15 cellular contexts compared by ENCODE assay signal in the genomic region with DNA sequence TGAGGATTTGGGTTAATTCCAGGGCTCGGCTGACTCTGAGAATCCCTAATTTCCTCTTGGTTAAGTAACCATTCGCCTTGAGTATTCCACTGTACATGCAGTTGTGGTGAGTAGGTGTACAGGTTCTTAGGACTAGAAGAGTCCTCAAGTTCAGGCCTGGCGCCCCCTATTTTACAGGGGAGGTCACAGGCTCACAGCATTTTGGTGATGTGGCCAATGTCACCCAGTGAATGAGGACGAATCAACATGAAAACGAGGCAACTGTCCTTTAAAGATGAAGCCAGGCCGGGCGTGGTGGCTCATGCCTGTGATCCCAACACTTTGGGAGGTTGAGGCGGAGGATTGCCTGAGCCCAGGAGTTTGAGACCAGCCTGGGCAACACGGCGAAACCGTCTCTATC. TPM values are rescaled to one million over a fixed set of nuclear protein-coding genes. Genes with fewer than 3 reads are reported as not detected.
DNase-seq lines count a peak whose midpoint lies in the region; ATAC-seq, FAIRE-seq and TF ChIP-seq lines count a peak whose summit lies in the region.
"Had no signal": no experiment of that assay in that cellular context is flagged by ENCODE, and none has a peak within 500 bp of the region (broad histone marks: within the 10 kb centered on the region; RNA-seq: fewer than 3 reads in every experiment).

No MANE protein-coding gene starts in this region.

- H3K4me3 ChIP-seq in Loucy (ENCODE audit: low read length, poor library complexity, severe bottlenecking), result no peak overlapping the region
- H3K4me3 ChIP-seq in K562, result no peak overlapping the region
- no peak overlapping the region for H3K4me3 ChIP-seq in kidney (ENCODE audit: low read length in 2 of 2)
- H3K4me3 ChIP-seq in aorta (ENCODE audit: low read length in 2 of 2), result no peak overlapping the region
- no peak overlapping the region for H3K4me3 ChIP-seq in GM23248
- H3K4me3 ChIP-seq: BLaER1 had no signal

- TF ChIP-seq CTCF in GM13977 (IDR thresholded peaks at IDR 0.05; ENCODE audit: extremely low read depth, insufficient read depth, missing control alignments), result peak; percentile 10
- 0 out of 2 replicates have a peak, but pooled peaks have one; percentile 22 for TF ChIP-seq CTCF in Loucy (conservative IDR thresholded peaks at IDR 0.05; ENCODE audit: low read length)
- 0 out of 6 replicates have a peak, but pooled peaks of 2 of the 3 experiments have one; percentile 12 to 23 for TF ChIP-seq CTCF in K562 (IDR thresholded peaks at IDR 0.05 in 2 of 3, conservative IDR thresholded peaks at IDR 0.05 in 1 of 3; ENCODE audit: insufficient read depth in 2 of 3, low read depth in 1 of 3, low read length in 3 of 3)
- TF ChIP-seq CTCF in kidney (IDR thresholded peaks at IDR 0.05; ENCODE audit: borderline replicate concordance, extremely low read depth, insufficient read depth), result no peak

- 33% methylated on average over 11 of the region's 11 CpGs for WGBS in K562 (ENCODE audit: insufficient coverage, low coverage, missing lambda C conversion rate)
- 85 to 86% methylated on average over 11 of the region's 11 CpGs for WGBS in aorta, 2 donors
- WGBS in GM23248 (ENCODE audit: low coverage in 1 of 2, low lambda C conversion rate in 2 of 2, missing lambda C conversion rate in 2 of 2), 2 experiments, result 62 to 67% methylated on average over 11 of the region's 11 CpGs

- POLR2A ChIA-PET in K562 (lab: Yijun Ruan, JAX), result interaction anchor here (1.2 kb wide), 1 partner anchor 9 kb away, joined by 4 read pairs; no protein-coding TSS in a partner anchor

- intact Hi-C loops in K562 (cut with micrococcal nuclease) (no loop called here), kidney (cut with DNase I) (no loop called here), aorta (cut with DNase I) (no loop called here)

- H4K20me1 ChIP-seq in Loucy (ENCODE audit: insufficient read depth, low read length, poor library complexity, severe bottlenecking) (no peaks in the 10 kb centered on the region), K562 (replicated peaks; ENCODE audit: control insufficient read depth, insufficient read depth, low read length) (no peaks in the 10 kb centered on the region), GM23248 (ENCODE audit: insufficient read depth) (no peaks in the 10 kb centered on the region)
- H4K20me1 ChIP-seq: BLaER1 had no signal

- H3K9me1 ChIP-seq in K562 (ENCODE audit: control insufficient read depth, insufficient read depth, low read length), result no peaks in the 10 kb centered on the region

- FAIRE-seq in K562 (lab: Jason Lieb, UNC) (no peak), kidney (lab: Jason Lieb, UNC) (no peak)

- H2AFZ ChIP-seq in Loucy (ENCODE audit: low read length) (no peak overlapping the region), K562 (ENCODE audit: low read depth, low read length) (no peak overlapping the region), GM23248 (no peak overlapping the region)

- DNase-seq in GM13977 (ENCODE audit: low spot score) (no peak), K562 (ENCODE audit: extremely low read depth in 1 of 4, low spot score in 3 of 4) (no peak), kidney (peak; percentile 37), dermis blood vessel endothelial cell (no peak), aorta (no peak), GM23248 (no peak)
- DNase-seq: 8988T; AML-193; CD8-positive, alpha-beta memory T cell; DMS53; GF-D8 had no signal

- H3K27me3 ChIP-seq in Loucy (ENCODE audit: insufficient read depth, low read length, poor library complexity, severe bottlenecking) (no peaks in the 10 kb centered on the region), K562 (ENCODE audit: control insufficient read depth in 2 of 2, insufficient read depth in 2 of 2, low read length in 2 of 2) (peaks cover 2 to 10% of the 10 kb centered on the region in 2 experiments; a peak in 2 of 5 replicates), aorta (ENCODE audit: control insufficient read depth in 1 of 2, insufficient read depth in 2 of 2, low read length in 1 of 2) (no peaks in the 10 kb centered on the region), GM23248 (replicated peaks; ENCODE audit: insufficient read depth) (no peaks in the 10 kb centered on the region)
- H3K27me3 ChIP-seq: BLaER1 had no signal

- CTCF ChIA-PET in K562 (lab: Yijun Ruan, JAX; ENCODE audit: low intra/inter-chr PET ratio), result no interaction called here

- in situ Hi-C loops in GM13977 (cut with MboI; ENCODE audit: low pct_unique_long_range_greater_than_20kb, low sequenced_read_pairs, unreplicated experiment) (no loop called here), K562 (cut with MboI) (no loop called here), GM23248 (cut with MboI) (no loop called here)

- H3K4me2 ChIP-seq in Loucy (ENCODE audit: low read depth, low read length, poor library complexity, severe bottlenecking), result no peak overlapping the region
- H3K4me2 ChIP-seq in K562 (ENCODE audit: insufficient read depth, low read length), result no peak overlapping the region
- no peak overlapping the region for H3K4me2 ChIP-seq in GM23248 (ENCODE audit: unreplicated experiment)
- H3K4me2 ChIP-seq: BLaER1 had no signal

- H3F3A ChIP-seq in Loucy (ENCODE audit: low read depth), result no peaks in the 10 kb centered on the region
- H3F3A ChIP-seq in GM23248 (ENCODE audit: insufficient read depth), result no peaks in the 10 kb centered on the region

- H3K9me3 ChIP-seq in Loucy (ENCODE audit: insufficient read depth, low read depth, low read length) (no peaks in the 10 kb centered on the region), K562 (replicated peaks; ENCODE audit: control insufficient read depth, insufficient read depth, low read depth, low read length) (no peaks in the 10 kb centered on the region), kidney (ENCODE audit: control insufficient read depth in 1 of 2, low read length in 2 of 2) (no peaks in the 10 kb centered on the region), aorta (ENCODE audit: control insufficient read depth, low read length) (no peaks in the 10 kb centered on the region), GM23248 (ENCODE audit: low read depth) (no peaks in the 10 kb centered on the region)

- H3K9ac ChIP-seq in Loucy (ENCODE audit: low read depth, low read length, poor library complexity, severe bottlenecking) (no peak overlapping the region), K562 (ENCODE audit: insufficient read depth in 1 of 2, low read depth in 2 of 2, low read length in 2 of 2) (no peak overlapping the region), kidney (ENCODE audit: low read length in 2 of 2) (no peak overlapping the region), GM23248 (no peak overlapping the region)
- H3K9ac ChIP-seq: BLaER1 had no signal

- no TSS peak for BruUV-seq in K562 (replicated peaks; lab: Mats Ljungman, UMichigan)

- no peak for TF ChIP-seq POLR2A in K562 (conservative IDR thresholded peaks at IDR 0.05)

- H3K79me2 ChIP-seq in Loucy (ENCODE audit: insufficient read depth, low read length) (no peaks in the 10 kb centered on the region), K562 (ENCODE audit: control insufficient read depth, insufficient read depth, low read length) (no peaks in the 10 kb centered on the region), GM23248 (ENCODE audit: insufficient read depth) (no peaks in the 10 kb centered on the region)

- H3K4me1 ChIP-seq in Loucy (ENCODE audit: insufficient read depth, low read length, poor library complexity, severe bottlenecking) (no peaks in the 10 kb centered on the region), K562 (replicated peaks in 1 of 2; ENCODE audit: control insufficient read depth in 2 of 2, insufficient read depth in 2 of 2, low read length in 2 of 2) (peaks cover 0 to 4% of the 10 kb centered on the region in 2 experiments; a peak in 2 of 5 replicates), kidney (ENCODE audit: control insufficient read depth in 1 of 2, insufficient read depth in 1 of 2, low read depth in 1 of 2, low read length in 2 of 2) (no peaks in the 10 kb centered on the region), aorta (ENCODE audit: control insufficient read depth in 1 of 2, insufficient read depth in 2 of 2, low read length in 2 of 2) (no peaks in the 10 kb centered on the region), GM23248 (ENCODE audit: insufficient read depth) (no peaks in the 10 kb centered on the region)

- no peak for TF ChIP-seq RAD21 in K562 (CRISPR knock-in tag; conservative IDR thresholded peaks at IDR 0.05 in 1 of 2, IDR thresholded peaks at IDR 0.05 in 1 of 2)

- no peaks in the 10 kb centered on the region for H3K36me3 ChIP-seq in Loucy (ENCODE audit: insufficient read depth, low read length)
- H3K36me3 ChIP-seq in K562 (ENCODE audit: control insufficient read depth, insufficient read depth, low read length), result no peaks in the 10 kb centered on the region
- peaks cover 17 to 50% of the 10 kb centered on the region in 2 donors for H3K36me3 ChIP-seq in kidney (ENCODE audit: control insufficient read depth in 1 of 2, insufficient read depth in 2 of 2, low read length in 2 of 2)
- no peaks in the 10 kb centered on the region for H3K36me3 ChIP-seq in aorta (ENCODE audit: control insufficient read depth in 1 of 2, insufficient read depth in 2 of 2, low read length in 1 of 2)
- no peaks in the 10 kb centered on the region for H3K36me3 ChIP-seq in GM23248 (ENCODE audit: low read depth)
- H3K36me3 ChIP-seq: BLaER1 had no signal

- H3K27ac ChIP-seq in K562 (ENCODE audit: extremely low read depth, low read depth, low read length) (no peak overlapping the region), kidney (ENCODE audit: low read depth in 2 of 2, low read length in 2 of 2) (no peak overlapping the region), aorta (ENCODE audit: low read depth in 1 of 2, low read length in 2 of 2) (no peak overlapping the region), GM23248 (no peak overlapping the region)
- H3K27ac ChIP-seq: BLaER1 had no signal

- H3K9me2 ChIP-seq in Loucy (replicated peaks; ENCODE audit: low read depth, low read length) (no peaks in the 10 kb centered on the region), GM23248 (ENCODE audit: insufficient read depth) (no peaks in the 10 kb centered on the region)

- no peak for TF ChIP-seq EP300 in K562 (IDR thresholded peaks at IDR 0.05; ENCODE audit: low read length)

- ATAC-seq in K562 (peak; percentile 44; the same call in 2 of the 3 replicates), aorta (ENCODE audit: low FRiP score) (no peak), GM19395 (IDR thresholded peaks at IDR 0.05; ENCODE audit: unreplicated experiment) (no peak)

RNA-seq across cellular contexts. Expression of gene ABCC6, which starts 55.4 kb away (rescaled TPM):
- 0.86 TPM in 1 of 2 replicates, not detected in the other for total RNA-seq in K562 (2011; cell fraction: chromatin; rRNA removed; ENCODE audit: low replicate concordance)
- total RNA-seq in K562 (2011; cell fraction: nucleolus; rRNA removed), result 0.50 TPM in 1 of 2 replicates, not detected in the other
- 0.15 TPM in 1 of 2 replicates, not detected in the other for total RNA-seq in K562 (2011; cell fraction: nucleoplasm; rRNA removed)
- total RNA-seq in K562 (2014; rRNA removed) (0.16 TPM in 1 of 2 replicates, not detected in the other), K562 (2014; rRNA removed; fragmentation: Illumina TruSeq; extraction: Trizol) (not detected in 2 replicates), K562 (2015; rRNA removed; fragmentation: Illumina TruSeq; extraction: Trizol) (not detected in 2 replicates), K562 (2021) (0.07 TPM in 1 of 2 replicates, not detected in the other), kidney (7.5 TPM), dermis blood vessel endothelial cell (under 0.01 and 0.47 TPM in 2 replicates), aorta (1 to 10 TPM in 1 of 2 donors, under 1 TPM in 1; 0.36 to 4.4 TPM)
- polyA plus RNA-seq in K562 (2011; rRNA removed) (0.03 and 0.18 TPM in 2 replicates), K562 (2014; fragmentation: Illumina TruSeq; extraction: Trizol) (not detected in 2 replicates), K562 (2014; fragmentation: Nextera tagmentation; extraction: Ambion mirVana) (under 1 TPM; 0.03 to 0.17 TPM), K562 (2014; rRNA removed) (0.46 TPM in 1 of 2 replicates, not detected in the other), kidney (ENCODE audit: insufficient read depth, low read depth, low replicate concordance) (54.5 TPM), aorta (1 to 10 TPM in 1 of 2 donors, under 1 TPM in 1; 0.20 to 4.6 TPM), GM23248 (2016; fragmentation: Nextera tagmentation; extraction: Ambion mirVana) (0.24 and 0.37 TPM in 2 replicates)
- polyA plus RNA-seq in K562 (2011; cell fraction: cytosol; rRNA removed), result 0.07 and 0.24 TPM in 2 replicates
- polyA plus RNA-seq in K562 (2011; cell fraction: nucleus; rRNA removed), result 0.11 and 0.14 TPM in 2 replicates
- polyA plus RNA-seq in K562 (2012), result 0.07 and 0.23 TPM in 2 replicates
- polyA minus RNA-seq in K562 (2011; rRNA and poly(A)+ RNA removed), result not detected in 2 replicates
- not detected in 2 replicates for polyA minus RNA-seq in K562 (2011; cell fraction: cytosol; rRNA and poly(A)+ RNA removed)
- not detected in 2 replicates for polyA minus RNA-seq in K562 (2011; cell fraction: nucleus; rRNA and poly(A)+ RNA removed)
- not detected in 2 replicates for total RNA-seq in GM23248 (2014; rRNA removed; shearing (Covaris generic))
- total RNA-seq: CD8-positive, alpha-beta memory T cell had no signal
- polyA plus RNA-seq: IgD-negative memory B cell had no signal
